8 cellular contexts compared by ENCODE assay signal in genomic region chr22:43812149-43812842, GRCh38. TPM values are rescaled to one million over a fixed set of nuclear protein-coding genes. Genes with fewer than 3 reads are reported as not detected.
DNase-seq lines count a peak whose midpoint lies in the region; ATAC-seq and TF ChIP-seq lines count a peak whose summit lies in the region.

A gene with protein sequence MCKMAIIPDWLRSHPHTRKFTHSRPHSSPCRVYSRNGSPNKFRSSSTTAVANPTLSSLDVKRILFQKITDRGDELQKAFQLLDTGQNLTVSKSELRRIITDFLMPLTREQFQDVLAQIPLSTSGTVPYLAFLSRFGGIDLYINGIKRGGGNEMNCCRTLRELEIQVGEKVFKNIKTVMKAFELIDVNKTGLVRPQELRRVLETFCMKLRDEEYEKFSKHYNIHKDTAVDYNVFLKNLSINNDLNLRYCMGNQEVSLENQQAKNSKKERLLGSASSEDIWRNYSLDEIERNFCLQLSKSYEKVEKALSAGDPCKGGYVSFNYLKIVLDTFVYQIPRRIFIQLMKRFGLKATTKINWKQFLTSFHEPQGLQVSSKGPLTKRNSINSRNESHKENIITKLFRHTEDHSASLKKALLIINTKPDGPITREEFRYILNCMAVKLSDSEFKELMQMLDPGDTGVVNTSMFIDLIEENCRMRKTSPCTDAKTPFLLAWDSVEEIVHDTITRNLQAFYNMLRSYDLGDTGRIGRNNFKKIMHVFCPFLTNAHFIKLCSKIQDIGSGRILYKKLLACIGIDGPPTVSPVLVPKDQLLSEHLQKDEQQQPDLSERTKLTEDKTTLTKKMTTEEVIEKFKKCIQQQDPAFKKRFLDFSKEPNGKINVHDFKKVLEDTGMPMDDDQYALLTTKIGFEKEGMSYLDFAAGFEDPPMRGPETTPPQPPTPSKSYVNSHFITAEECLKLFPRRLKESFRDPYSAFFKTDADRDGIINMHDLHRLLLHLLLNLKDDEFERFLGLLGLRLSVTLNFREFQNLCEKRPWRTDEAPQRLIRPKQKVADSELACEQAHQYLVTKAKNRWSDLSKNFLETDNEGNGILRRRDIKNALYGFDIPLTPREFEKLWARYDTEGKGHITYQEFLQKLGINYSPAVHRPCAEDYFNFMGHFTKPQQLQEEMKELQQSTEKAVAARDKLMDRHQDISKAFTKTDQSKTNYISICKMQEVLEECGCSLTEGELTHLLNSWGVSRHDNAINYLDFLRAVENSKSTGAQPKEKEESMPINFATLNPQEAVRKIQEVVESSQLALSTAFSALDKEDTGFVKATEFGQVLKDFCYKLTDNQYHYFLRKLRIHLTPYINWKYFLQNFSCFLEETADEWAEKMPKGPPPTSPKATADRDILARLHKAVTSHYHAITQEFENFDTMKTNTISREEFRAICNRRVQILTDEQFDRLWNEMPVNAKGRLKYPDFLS (N-terminal part only) (minus strand): TSS chr22:43812305. CDS start chr22:43782318, 29,987 bp downstream.

- H3K4me3 ChIP-seq in fibroblast of the aortic adventitia (ENCODE audit: low read depth, low read length), result peak within 1 kb of the TSS; percentile 97

- peak; percentile 91 for ATAC-seq in GM21619 (IDR thresholded peaks at IDR 0.05; ENCODE audit: unreplicated experiment)

- no peaks in the 10 kb centered on the region for H3K27me3 Mint-ChIP-seq in nephron (ENCODE audit: low read depth)

- H3K27ac ChIP-seq in RWPE1, result peak within 1 kb of the TSS; percentile 76

- H3K4me3 Mint-ChIP-seq in nephron, result peak within 1 kb of the TSS; percentile 91 to 97 (median 95)

- H3K9me3 Mint-ChIP-seq in nephron, result no peaks in the 10 kb centered on the region

- H3K27ac Mint-ChIP-seq in nephron, result peak within 1 kb of the TSS; percentile 53 to 95 (median 94)

- POLR2A ChIA-PET in RWPE1 (lab: Yijun Ruan, JAX; ENCODE audit: low non-redundant PET), result interaction anchor here (0.6 kb wide), 1 partner anchor 22 kb away, joined by 3 read pairs; no protein-coding TSS in a partner anchor

- H3K4me1 Mint-ChIP-seq in nephron, result peaks cover 36% of the 10 kb centered on the region

- CTCF ChIA-PET in RWPE1 (lab: Yijun Ruan, JAX), result interaction anchor here (0.6 kb wide), 2 partner anchors 35 to 423 kb away, joined by 3 to 5 read pairs; no protein-coding TSS in a partner anchor

- peaks cover 11% of the 10 kb centered on the region for H3K36me3 Mint-ChIP-seq in nephron (ENCODE audit: low read depth)

- no peak for TF ChIP-seq CTCF in RWPE1 (conservative IDR thresholded peaks at IDR 0.05; ENCODE audit: low read depth)
- no peak for TF ChIP-seq CTCF in fibroblast of the aortic adventitia (IDR thresholded peaks at IDR 0.05; ENCODE audit: insufficient read depth, low read length)
- TF ChIP-seq CTCF in nephron (IDR thresholded peaks at IDR 0.05; ENCODE audit: unreplicated experiment in 3 of 3), result no peak

- DNase-seq in DMS 273 treated with DMSO at 0.1 percent for 48 hours (lab: John Stamatoyannopoulos, UW), result peak; percentile 82
- peak; percentile 88 for DNase-seq in LHCN-M2 (ENCODE audit: low read depth)
- peak; percentile 94 for DNase-seq in RWPE1 (ENCODE audit: low spot score)
- DNase-seq in activated T-helper 9 cell treated with anti-CD3 and anti-CD28 coated beads, Interleukin-2, amount 50 U/mL, for 16 hours (ENCODE audit: low read depth), result peak; percentile 81
- DNase-seq in fibroblast of the aortic adventitia (ENCODE audit: low read depth), result peak; percentile 93
- peak; percentile 86 for DNase-seq in stimulated activated naive CD4-positive, alpha-beta T cell treated with Interleukin-2 at 50 U/mL for 16 hours (lab: John Stamatoyannopoulos, UW)

RNA-seq across cellular contexts. Expression of the gene that starts here (rescaled TPM):
- total RNA-seq in LHCN-M2 (2014; rRNA removed) (1.2 and 1.7 TPM in 2 replicates), fibroblast of the aortic adventitia (ENCODE audit: low replicate concordance) (2.5 and 2.7 TPM in 2 replicates)
- polyA plus RNA-seq in LHCN-M2 (2012), result 0.51 TPM

Comparison
In these comparisons a context has a peak if more than half of its experiments do, and no peak if none do; other contexts are left out.
1. Peak in every context shown above with its lines: DNase-seq, ATAC-seq, H3K4me3 ChIP-seq and H3K27ac ChIP-seq.